Comparison of ENCODE assay signal across 1 cellular context in the genomic region with DNA sequence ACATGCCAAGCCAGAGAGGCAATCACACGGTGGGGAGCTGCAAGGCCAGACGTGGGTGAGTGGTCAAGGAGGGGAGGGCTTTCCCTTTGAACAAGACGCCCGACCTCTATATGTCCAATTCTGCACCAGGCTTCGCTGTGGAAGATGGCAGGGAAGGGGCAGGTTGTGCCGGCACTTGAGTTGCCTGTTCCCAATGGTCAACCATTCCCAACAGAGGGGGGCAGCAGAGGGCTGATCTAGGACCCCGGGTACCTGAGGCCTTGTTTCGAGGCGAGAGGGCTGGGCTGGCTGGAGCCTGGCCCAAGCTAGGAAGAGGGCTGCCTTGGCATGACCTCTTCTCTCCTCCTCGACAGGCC.
TF ChIP-seq lines count a peak whose summit lies in the region.

No MANE protein-coding gene starts in this region.

TF ChIP-seq in K562, 482 proteins besides CTCF, POLR2A, EP300 and RAD21 (continued from another document):
- TF ChIP-seq XRCC4 (IDR thresholded peaks at IDR 0.05; ENCODE audit: extremely low read depth, insufficient read depth, insufficient read length) (no peak), ARID2 (IDR thresholded peaks at IDR 0.05) (peak; percentile 53; the same call in 1 of the 2 replicates), ZNF785 (CRISPR knock-in tag; IDR thresholded peaks at IDR 0.05) (no peak), EHMT2 (IDR thresholded peaks at IDR 0.05) (peak; percentile 60; the same call in 1 of the 2 replicates), ZNF121 (CRISPR knock-in tag; conservative IDR thresholded peaks at IDR 0.05) (no peak), ZNF175 (CRISPR knock-in tag; IDR thresholded peaks at IDR 0.05; ENCODE audit: low read depth) (no peak), TCF3 (CRISPR knock-in tag; IDR thresholded peaks at IDR 0.05) (no peak), PTBP1 (IDR thresholded peaks at IDR 0.05; ENCODE audit: low read depth, low read length) (no peak), CC2D1A (IDR thresholded peaks at IDR 0.05) (peak; percentile 80), YBX1 (IDR thresholded peaks at IDR 0.05) (no peak), GATAD2A (IDR thresholded peaks at IDR 0.05) (no peak), PHF21A (IDR thresholded peaks at IDR 0.05; ENCODE audit: borderline replicate concordance, low read depth) (no peak), ZFX (CRISPR knock-in tag; IDR thresholded peaks at IDR 0.05) (0 out of 2 replicates have a peak, but pooled peaks have one; percentile 15), ATF1 (CRISPR knock-in tag; IDR thresholded peaks at IDR 0.05) (no peak), ATF1 (tag; IDR thresholded peaks at IDR 0.05) (no peak), HNRNPH1 (optimal IDR thresholded peaks at IDR 0.05; ENCODE audit: low read depth, low read length) (no peak), KAT8 (IDR thresholded peaks at IDR 0.05; ENCODE audit: low read depth) (no peak), HDAC2 (IDR thresholded peaks at IDR 0.05) (no peak), TFAM (CRISPR knock-in tag; conservative IDR thresholded peaks at IDR 0.05) (no peak), ZBTB7A (IDR thresholded peaks at IDR 0.05; ENCODE audit: borderline replicate concordance, control insufficient read depth, low read depth, low read length) (peak; percentile 18; the same call in 1 of the 2 replicates), ZNF316 (IDR thresholded peaks at IDR 0.05) (no peak), RFX1 (IDR thresholded peaks at IDR 0.05) (no peak), ZC3H11A (IDR thresholded peaks at IDR 0.05; ENCODE audit: low read depth, low read length) (no peak), JUND (IDR thresholded peaks at IDR 0.05; ENCODE audit: borderline replicate concordance, low read depth, low read length) (no peak), JUND (tag; IDR thresholded peaks at IDR 0.05; ENCODE audit: borderline replicate concordance, low read depth, low read length) (no peak), L3MBTL2 (IDR thresholded peaks at IDR 0.05) (peak; percentile 50; the same call in 1 of the 2 replicates), RUNX1 (IDR thresholded peaks at IDR 0.05; ENCODE audit: low read depth) (0 out of 2 replicates have a peak, but pooled peaks have one; percentile 19), LEF1 (IDR thresholded peaks at IDR 0.05) (no peak), NEUROD1 (IDR thresholded peaks at IDR 0.05; ENCODE audit: borderline replicate concordance, low read depth, low read length, partially characterized antibody) (peak; percentile 8), NR4A1 (CRISPR knock-in tag; IDR thresholded peaks at IDR 0.05) (no peak), NR4A1 (tag; IDR thresholded peaks at IDR 0.05) (no peak), RB1 (IDR thresholded peaks at IDR 0.05; ENCODE audit: low read depth) (0 out of 2 replicates have a peak, but pooled peaks have one; percentile 10)
- TF ChIP-seq, protein P1, sequence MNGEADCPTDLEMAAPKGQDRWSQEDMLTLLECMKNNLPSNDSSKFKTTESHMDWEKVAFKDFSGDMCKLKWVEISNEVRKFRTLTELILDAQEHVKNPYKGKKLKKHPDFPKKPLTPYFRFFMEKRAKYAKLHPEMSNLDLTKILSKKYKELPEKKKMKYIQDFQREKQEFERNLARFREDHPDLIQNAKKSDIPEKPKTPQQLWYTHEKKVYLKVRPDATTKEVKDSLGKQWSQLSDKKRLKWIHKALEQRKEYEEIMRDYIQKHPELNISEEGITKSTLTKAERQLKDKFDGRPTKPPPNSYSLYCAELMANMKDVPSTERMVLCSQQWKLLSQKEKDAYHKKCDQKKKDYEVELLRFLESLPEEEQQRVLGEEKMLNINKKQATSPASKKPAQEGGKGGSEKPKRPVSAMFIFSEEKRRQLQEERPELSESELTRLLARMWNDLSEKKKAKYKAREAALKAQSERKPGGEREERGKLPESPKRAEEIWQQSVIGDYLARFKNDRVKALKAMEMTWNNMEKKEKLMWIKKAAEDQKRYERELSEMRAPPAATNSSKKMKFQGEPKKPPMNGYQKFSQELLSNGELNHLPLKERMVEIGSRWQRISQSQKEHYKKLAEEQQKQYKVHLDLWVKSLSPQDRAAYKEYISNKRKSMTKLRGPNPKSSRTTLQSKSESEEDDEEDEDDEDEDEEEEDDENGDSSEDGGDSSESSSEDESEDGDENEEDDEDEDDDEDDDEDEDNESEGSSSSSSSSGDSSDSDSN (IDR thresholded peaks at IDR 0.05; ENCODE audit: borderline replicate concordance in 1 of 2, low read depth in 2 of 2, low read length in 2 of 2): no peak
- TF ChIP-seq, protein P2, sequence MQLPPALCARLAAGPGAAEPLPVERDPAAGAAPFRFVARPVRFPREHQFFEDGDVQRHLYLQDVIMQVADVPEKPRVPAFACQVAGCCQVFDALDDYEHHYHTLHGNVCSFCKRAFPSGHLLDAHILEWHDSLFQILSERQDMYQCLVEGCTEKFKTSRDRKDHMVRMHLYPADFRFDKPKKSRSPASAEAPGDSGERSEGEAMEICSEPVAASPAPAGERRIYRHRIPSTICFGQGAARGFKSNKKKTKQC (CRISPR knock-in tag; IDR thresholded peaks at IDR 0.05): no peak
- TF ChIP-seq, protein P3, sequence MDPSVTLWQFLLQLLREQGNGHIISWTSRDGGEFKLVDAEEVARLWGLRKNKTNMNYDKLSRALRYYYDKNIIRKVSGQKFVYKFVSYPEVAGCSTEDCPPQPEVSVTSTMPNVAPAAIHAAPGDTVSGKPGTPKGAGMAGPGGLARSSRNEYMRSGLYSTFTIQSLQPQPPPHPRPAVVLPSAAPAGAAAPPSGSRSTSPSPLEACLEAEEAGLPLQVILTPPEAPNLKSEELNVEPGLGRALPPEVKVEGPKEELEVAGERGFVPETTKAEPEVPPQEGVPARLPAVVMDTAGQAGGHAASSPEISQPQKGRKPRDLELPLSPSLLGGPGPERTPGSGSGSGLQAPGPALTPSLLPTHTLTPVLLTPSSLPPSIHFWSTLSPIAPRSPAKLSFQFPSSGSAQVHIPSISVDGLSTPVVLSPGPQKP (CRISPR knock-in tag; IDR thresholded peaks at IDR 0.05): no peak
- TF ChIP-seq, protein P4, sequence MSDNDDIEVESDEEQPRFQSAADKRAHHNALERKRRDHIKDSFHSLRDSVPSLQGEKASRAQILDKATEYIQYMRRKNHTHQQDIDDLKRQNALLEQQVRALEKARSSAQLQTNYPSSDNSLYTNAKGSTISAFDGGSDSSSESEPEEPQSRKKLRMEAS (CRISPR knock-in tag; IDR thresholded peaks at IDR 0.05): no peak
- TF ChIP-seq, protein P5, sequence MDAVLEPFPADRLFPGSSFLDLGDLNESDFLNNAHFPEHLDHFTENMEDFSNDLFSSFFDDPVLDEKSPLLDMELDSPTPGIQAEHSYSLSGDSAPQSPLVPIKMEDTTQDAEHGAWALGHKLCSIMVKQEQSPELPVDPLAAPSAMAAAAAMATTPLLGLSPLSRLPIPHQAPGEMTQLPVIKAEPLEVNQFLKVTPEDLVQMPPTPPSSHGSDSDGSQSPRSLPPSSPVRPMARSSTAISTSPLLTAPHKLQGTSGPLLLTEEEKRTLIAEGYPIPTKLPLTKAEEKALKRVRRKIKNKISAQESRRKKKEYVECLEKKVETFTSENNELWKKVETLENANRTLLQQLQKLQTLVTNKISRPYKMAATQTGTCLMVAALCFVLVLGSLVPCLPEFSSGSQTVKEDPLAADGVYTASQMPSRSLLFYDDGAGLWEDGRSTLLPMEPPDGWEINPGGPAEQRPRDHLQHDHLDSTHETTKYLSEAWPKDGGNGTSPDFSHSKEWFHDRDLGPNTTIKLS (IDR thresholded peaks at IDR 0.05; ENCODE audit: borderline replicate concordance, low read depth): no peak
- TF ChIP-seq, protein P6, sequence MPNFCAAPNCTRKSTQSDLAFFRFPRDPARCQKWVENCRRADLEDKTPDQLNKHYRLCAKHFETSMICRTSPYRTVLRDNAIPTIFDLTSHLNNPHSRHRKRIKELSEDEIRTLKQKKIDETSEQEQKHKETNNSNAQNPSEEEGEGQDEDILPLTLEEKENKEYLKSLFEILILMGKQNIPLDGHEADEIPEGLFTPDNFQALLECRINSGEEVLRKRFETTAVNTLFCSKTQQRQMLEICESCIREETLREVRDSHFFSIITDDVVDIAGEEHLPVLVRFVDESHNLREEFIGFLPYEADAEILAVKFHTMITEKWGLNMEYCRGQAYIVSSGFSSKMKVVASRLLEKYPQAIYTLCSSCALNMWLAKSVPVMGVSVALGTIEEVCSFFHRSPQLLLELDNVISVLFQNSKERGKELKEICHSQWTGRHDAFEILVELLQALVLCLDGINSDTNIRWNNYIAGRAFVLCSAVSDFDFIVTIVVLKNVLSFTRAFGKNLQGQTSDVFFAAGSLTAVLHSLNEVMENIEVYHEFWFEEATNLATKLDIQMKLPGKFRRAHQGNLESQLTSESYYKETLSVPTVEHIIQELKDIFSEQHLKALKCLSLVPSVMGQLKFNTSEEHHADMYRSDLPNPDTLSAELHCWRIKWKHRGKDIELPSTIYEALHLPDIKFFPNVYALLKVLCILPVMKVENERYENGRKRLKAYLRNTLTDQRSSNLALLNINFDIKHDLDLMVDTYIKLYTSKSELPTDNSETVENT (CRISPR knock-in tag; IDR thresholded peaks at IDR 0.05): no peak
- TF ChIP-seq, protein P7, sequence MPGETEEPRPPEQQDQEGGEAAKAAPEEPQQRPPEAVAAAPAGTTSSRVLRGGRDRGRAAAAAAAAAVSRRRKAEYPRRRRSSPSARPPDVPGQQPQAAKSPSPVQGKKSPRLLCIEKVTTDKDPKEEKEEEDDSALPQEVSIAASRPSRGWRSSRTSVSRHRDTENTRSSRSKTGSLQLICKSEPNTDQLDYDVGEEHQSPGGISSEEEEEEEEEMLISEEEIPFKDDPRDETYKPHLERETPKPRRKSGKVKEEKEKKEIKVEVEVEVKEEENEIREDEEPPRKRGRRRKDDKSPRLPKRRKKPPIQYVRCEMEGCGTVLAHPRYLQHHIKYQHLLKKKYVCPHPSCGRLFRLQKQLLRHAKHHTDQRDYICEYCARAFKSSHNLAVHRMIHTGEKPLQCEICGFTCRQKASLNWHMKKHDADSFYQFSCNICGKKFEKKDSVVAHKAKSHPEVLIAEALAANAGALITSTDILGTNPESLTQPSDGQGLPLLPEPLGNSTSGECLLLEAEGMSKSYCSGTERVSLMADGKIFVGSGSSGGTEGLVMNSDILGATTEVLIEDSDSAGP (CRISPR knock-in tag; IDR thresholded peaks at IDR 0.05): no peak
